27 cellular contexts compared by ENCODE assay signal in the genomic region with DNA sequence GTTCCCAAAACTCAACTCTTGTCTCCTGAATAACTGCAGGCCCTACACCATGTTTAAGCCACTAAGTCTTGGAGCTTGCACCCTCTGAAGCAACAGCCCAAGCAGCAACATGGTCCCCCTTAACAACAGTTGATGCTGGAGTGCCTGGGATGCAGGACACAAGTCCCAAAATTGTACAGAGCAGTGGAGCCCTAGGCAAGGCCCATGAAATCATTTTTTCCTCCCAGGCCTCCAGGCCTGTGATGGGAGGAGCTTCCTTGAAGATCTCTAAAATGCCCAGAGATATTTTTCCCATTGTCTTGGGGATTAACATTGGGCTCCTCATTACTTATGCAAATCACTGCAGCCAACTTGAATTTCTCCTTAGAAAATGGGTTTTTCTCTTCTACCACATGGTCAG.
"Had no signal": no experiment of that assay in that cellular context is flagged by ENCODE, and none has a peak within 500 bp of the region (broad histone marks: within the 10 kb centered on the region; RNA-seq: fewer than 3 reads in every experiment).

No MANE protein-coding gene starts in this region.

- H3K4me1 Mint-ChIP-seq: immature natural killer cell, natural killer cell had no signal

- H3K36me3 Mint-ChIP-seq: immature natural killer cell, type B pancreatic cell had no signal

- DNase-seq: dermis blood vessel endothelial cell; effector memory CD4-positive, alpha-beta T cell; erythroblast; hypothalamus; immature natural killer cell; islet precursor cell; kidney glomerular epithelial cell; left colon; left ventricle myocardium inferior; lower lobe of right lung; natural killer cell; stimulated activated CD4-positive, alpha-beta T cell treated with anti-CD3 and anti-CD28 coated beads, Interleukin-12 subunit alpha, Interleukin-12 subunit beta, amount 100 ng/mL, for 4 hours; stimulated activated CD4-positive, alpha-beta T cell treated with anti-CD3 and anti-CD28 coated beads, Interleukin-1b, Interleukin-23, amount 100 ng/mL, for 48 hours; stimulated activated CD4-positive, alpha-beta T cell treated with anti-CD3 and anti-CD28 coated beads, Interleukin-4, amount 100 ng/mL, for 1 hour; stimulated activated CD8-positive, alpha-beta memory T cell treated with anti-CD3 and anti-CD28 coated beads, Interleukin-4, amount 100 ng/mL, for 48 hours; stimulated activated naive CD4-positive, alpha-beta T cell; substantia nigra; testis; tibial artery had no signal

- FAIRE-seq: endometrium, frontal cortex had no signal

- H3K36me3 ChIP-seq: left ventricle myocardium inferior, lower lobe of right lung, neutrophil, tibial artery had no signal

- H3K27me3 ChIP-seq: neutrophil, testis, tibial artery had no signal

- ATAC-seq: left colon, lower lobe of right lung, natural killer cell, sciatic nerve had no signal

- H3K4me3 Mint-ChIP-seq: immature natural killer cell, natural killer cell, type B pancreatic cell had no signal

- H3K4me3 ChIP-seq: coronary artery, left ventricle myocardium inferior, lower lobe of right lung, smooth muscle cell, testis, tibial artery had no signal

- H3K27ac Mint-ChIP-seq: immature natural killer cell, natural killer cell, progenitor cell of endocrine pancreas, type B pancreatic cell had no signal

- H3K27me3 Mint-ChIP-seq: progenitor cell of endocrine pancreas, type B pancreatic cell had no signal
